ENCODE assay signal across 1 cellular context in the genomic region with DNA sequence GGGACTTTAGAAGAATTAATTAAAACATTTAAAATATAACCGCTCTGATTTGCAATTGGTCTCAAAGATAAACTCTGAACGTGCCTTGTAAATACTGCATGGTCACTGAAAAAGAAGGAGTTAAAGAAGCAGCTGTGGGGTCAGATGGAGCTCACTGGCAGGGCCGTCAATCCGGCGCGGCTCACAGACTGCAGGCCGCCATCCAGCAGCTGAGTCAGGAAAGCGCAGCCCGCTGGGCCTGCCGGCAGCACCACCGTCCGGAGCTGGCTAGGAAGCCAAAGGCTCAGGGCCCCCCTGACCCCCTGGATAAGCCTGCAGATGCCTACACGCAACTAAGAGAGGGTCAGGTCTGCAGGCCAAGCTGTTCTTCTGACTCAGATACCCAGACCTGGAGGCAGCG.
TF ChIP-seq lines count a peak whose summit lies in the region.

No MANE protein-coding gene starts in this region.

TF ChIP-seq in WTC11, 78 proteins besides CTCF, POLR2A, EP300 and RAD21 (continued from another document):
- TF ChIP-seq, protein P1, sequence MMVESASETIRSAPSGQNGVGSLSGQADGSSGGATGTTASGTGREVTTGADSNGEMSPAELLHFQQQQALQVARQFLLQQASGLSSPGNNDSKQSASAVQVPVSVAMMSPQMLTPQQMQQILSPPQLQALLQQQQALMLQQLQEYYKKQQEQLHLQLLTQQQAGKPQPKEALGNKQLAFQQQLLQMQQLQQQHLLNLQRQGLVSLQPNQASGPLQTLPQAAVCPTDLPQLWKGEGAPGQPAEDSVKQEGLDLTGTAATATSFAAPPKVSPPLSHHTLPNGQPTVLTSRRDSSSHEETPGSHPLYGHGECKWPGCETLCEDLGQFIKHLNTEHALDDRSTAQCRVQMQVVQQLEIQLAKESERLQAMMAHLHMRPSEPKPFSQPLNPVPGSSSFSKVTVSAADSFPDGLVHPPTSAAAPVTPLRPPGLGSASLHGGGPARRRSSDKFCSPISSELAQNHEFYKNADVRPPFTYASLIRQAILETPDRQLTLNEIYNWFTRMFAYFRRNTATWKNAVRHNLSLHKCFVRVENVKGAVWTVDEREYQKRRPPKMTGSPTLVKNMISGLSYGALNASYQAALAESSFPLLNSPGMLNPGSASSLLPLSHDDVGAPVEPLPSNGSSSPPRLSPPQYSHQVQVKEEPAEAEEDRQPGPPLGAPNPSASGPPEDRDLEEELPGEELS (CRISPR knock-in tag; IDR thresholded peaks at IDR 0.05), result no peak
- TF ChIP-seq, protein P2, sequence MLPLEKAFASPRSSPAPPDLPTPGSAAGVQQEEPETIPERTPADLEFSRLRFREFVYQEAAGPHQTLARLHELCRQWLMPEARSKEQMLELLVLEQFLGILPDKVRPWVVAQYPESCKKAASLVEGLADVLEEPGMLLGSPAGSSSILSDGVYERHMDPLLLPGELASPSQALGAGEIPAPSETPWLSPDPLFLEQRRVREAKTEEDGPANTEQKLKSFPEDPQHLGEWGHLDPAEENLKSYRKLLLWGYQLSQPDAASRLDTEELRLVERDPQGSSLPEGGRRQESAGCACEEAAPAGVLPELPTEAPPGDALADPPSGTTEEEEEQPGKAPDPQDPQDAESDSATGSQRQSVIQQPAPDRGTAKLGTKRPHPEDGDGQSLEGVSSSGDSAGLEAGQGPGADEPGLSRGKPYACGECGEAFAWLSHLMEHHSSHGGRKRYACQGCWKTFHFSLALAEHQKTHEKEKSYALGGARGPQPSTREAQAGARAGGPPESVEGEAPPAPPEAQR (CRISPR knock-in tag; IDR thresholded peaks at IDR 0.05), result no peak
- TF ChIP-seq FOXJ3 (CRISPR knock-in tag; IDR thresholded peaks at IDR 0.05; ENCODE audit: borderline replicate concordance) (no peak), ZNF219 (CRISPR knock-in tag; IDR thresholded peaks at IDR 0.05; ENCODE audit: borderline replicate concordance) (no peak), ZNF121 (CRISPR knock-in tag; IDR thresholded peaks at IDR 0.05) (no peak), ARID4B (CRISPR knock-in tag; IDR thresholded peaks at IDR 0.05; ENCODE audit: borderline replicate concordance) (no peak), ERG (CRISPR knock-in tag; IDR thresholded peaks at IDR 0.05) (no peak), GRHL2 (CRISPR knock-in tag; IDR thresholded peaks at IDR 0.05; ENCODE audit: insufficient replicate concordance, severe bottlenecking) (no peak), IRF2 (CRISPR knock-in tag; IDR thresholded peaks at IDR 0.05; ENCODE audit: borderline replicate concordance, low read depth) (no peak), NFATC4 (CRISPR knock-in tag; IDR thresholded peaks at IDR 0.05) (no peak), HMGA2 (CRISPR knock-in tag; IDR thresholded peaks at IDR 0.05) (no peak), TP53 (CRISPR knock-in tag; IDR thresholded peaks at IDR 0.05) (no peak)
